8 cellular contexts compared by ENCODE assay signal in genomic region chr7:77409739-77410545, GRCh38.
DNase-seq lines count a peak whose midpoint lies in the region; ATAC-seq and TF ChIP-seq lines count a peak whose summit lies in the region.

No MANE protein-coding gene starts in this region.

- TF ChIP-seq CTCF in VCaP (conservative IDR thresholded peaks at IDR 0.05) (no peak), WERI-Rb-1 (IDR thresholded peaks at IDR 0.05; ENCODE audit: low read depth, low read length) (no peak)

- H3K27ac ChIP-seq in VCaP (0 out of 2 replicates have a peak overlapping the region, but pooled peaks have one; percentile 0), substantia nigra (ENCODE audit: low read depth, low read length, poor library complexity, severe bottlenecking) (no peak overlapping the region), WERI-Rb-1 (no peak overlapping the region)

- H3K27me3 ChIP-seq in WERI-Rb-1 (ENCODE audit: insufficient read depth, low read depth, severe bottlenecking) = no peaks in the 10 kb centered on the region

- DNase-seq in HCEC 1CT (peak; percentile 95), hepatic stellate cell (ENCODE audit: low spot score) (peak; percentile 37), stromal cell of bone marrow (ENCODE audit: low read depth) (peak; percentile 90), substantia nigra (lab: John Stamatoyannopoulos, UW) (no peak), WERI-Rb-1 (no peak), NCI-H128 (lab: John Stamatoyannopoulos, UW; ENCODE audit: unreplicated experiment) (no peak)

- no peaks in the 10 kb centered on the region for H3K9me3 ChIP-seq in WERI-Rb-1 (ENCODE audit: severe bottlenecking)

- ATAC-seq in HG02981 (IDR thresholded peaks at IDR 0.05; ENCODE audit: unreplicated experiment) = no peak

- no peak overlapping the region for H3K4me3 ChIP-seq in WERI-Rb-1 (ENCODE audit: low read depth, low read length)

- no peaks in the 10 kb centered on the region for H3K36me3 ChIP-seq in WERI-Rb-1

Comparison
In these comparisons a context has a peak if more than half of its experiments do, and no peak if none do; other contexts are left out.
1. DNase-seq: peak in HCEC 1CT (single experiment), hepatic stellate cell (single experiment) and stromal cell of bone marrow (single experiment); none in substantia nigra (0 of 49), WERI-Rb-1 (single experiment) and NCI-H128 (single experiment).